In the genomic region with DNA sequence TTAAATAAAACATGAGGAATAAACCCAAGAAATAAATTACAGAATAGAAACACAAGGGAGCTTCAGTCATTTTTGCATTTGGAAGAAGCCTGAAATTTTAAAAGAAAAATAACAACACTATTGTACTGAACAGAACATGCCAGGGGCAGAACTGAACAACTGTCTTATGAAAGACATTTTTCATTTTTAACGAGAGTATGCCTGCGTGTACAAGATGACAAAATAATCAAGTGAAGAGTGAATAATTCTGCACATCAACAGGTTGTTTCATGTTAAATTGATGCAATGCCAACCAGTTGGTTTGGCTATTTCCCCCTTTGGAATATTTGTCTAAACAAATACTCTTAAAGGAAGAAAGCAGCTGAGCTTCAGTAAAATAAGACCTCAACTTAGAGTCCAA, we compare ENCODE assay signal across 20 cellular contexts.
DNase-seq lines count a peak whose midpoint lies in the region; ATAC-seq, FAIRE-seq and TF ChIP-seq lines count a peak whose summit lies in the region.
"Had no signal": no experiment of that assay in that cellular context is flagged by ENCODE, and none has a peak within 500 bp of the region (broad histone marks: within the 10 kb centered on the region; RNA-seq: fewer than 3 reads in every experiment).

No MANE protein-coding gene starts in this region.

- H3K36me3 Mint-ChIP-seq in activated naive CD4-positive, alpha-beta T cell treated with anti-CD3 and anti-CD28 coated beads, Interleukin-2, amount 50 U/mL, for 72 hours = peaks cover 0 to 15% of the 10 kb centered on the region in 2 donors
- H3K36me3 Mint-ChIP-seq: CD14-positive monocyte had no signal

- no peaks in the 10 kb centered on the region for H3K9me3 Mint-ChIP-seq in activated naive CD4-positive, alpha-beta T cell treated with anti-CD3 and anti-CD28 coated beads, Interleukin-2, amount 50 U/mL, for 72 hours

- H3K36me3 ChIP-seq in bronchial epithelial cell (ENCODE audit: control insufficient read depth, insufficient read depth, low read length) (no peaks in the 10 kb centered on the region), suprapubic skin (no peaks in the 10 kb centered on the region)
- H3K36me3 ChIP-seq: BLaER1, HAP-1 had no signal

- no peak for FAIRE-seq in bronchial epithelial cell (lab: Jason Lieb, UNC)
- FAIRE-seq: A549, GM12892, GM18507, HepG2 had no signal

- DNase-seq in SK-MEL-5 (ENCODE audit: low read depth, low spot score) (peak; percentile 58), bronchial epithelial cell (ENCODE audit: low read depth) (peak; percentile 85), foreskin keratinocyte (peak; percentile 54 to 68), suprapubic skin (ENCODE audit: low spot score in 2 of 2) (no peak), foreskin fibroblast (no peak), hippocampal formation (lab: John Stamatoyannopoulos, UW) (no peak)
- DNase-seq in activated naive CD4-positive, alpha-beta T cell treated with anti-CD3 and anti-CD28 coated beads, Interleukin-2, amount 50 U/mL, for 72 hours (ENCODE audit: low spot score in 2 of 2) = no peak
- DNase-seq: CD4-positive, alpha-beta memory T cell; DMS153; DMS79; GDM1; GM23248 had no signal

- TF ChIP-seq CTCF in bronchial epithelial cell (IDR thresholded peaks at IDR 0.05; ENCODE audit: insufficient read depth, low read length, severe bottlenecking) (no peak), foreskin keratinocyte (conservative IDR thresholded peaks at IDR 0.05) (no peak), suprapubic skin (IDR thresholded peaks at IDR 0.05) (no peak), foreskin fibroblast (IDR thresholded peaks at IDR 0.05; ENCODE audit: low read depth, low read length) (no peak)

- no peak for TF ChIP-seq POLR2A in suprapubic skin (IDR thresholded peaks at IDR 0.05)

- WGBS in suprapubic skin = 40% methylated on average over 2 of the region's 2 CpGs

- H3K9me3 ChIP-seq in suprapubic skin = no peaks in the 10 kb centered on the region
- H3K9me3 ChIP-seq: A549, BLaER1, HAP-1 had no signal

- H3K4me1 ChIP-seq in foreskin keratinocyte (peaks cover 5% of the 10 kb centered on the region), suprapubic skin (peaks cover 14% of the 10 kb centered on the region)
- H3K4me1 ChIP-seq: A549, BLaER1, HAP-1 had no signal

- ATAC-seq in foreskin keratinocyte = no peak
- ATAC-seq in activated naive CD4-positive, alpha-beta T cell treated with anti-CD3 and anti-CD28 coated beads, Interleukin-2, amount 50 U/mL, for 72 hours = no peak
- ATAC-seq: A549, HepG2 had no signal

- H3K27ac ChIP-seq in foreskin keratinocyte (no peak overlapping the region), suprapubic skin (peak overlapping the region; percentile 55)
- H3K27ac ChIP-seq: 22Rv1, A549, BLaER1, GM23248 had no signal

- no peak for TF ChIP-seq EP300 in suprapubic skin (IDR thresholded peaks at IDR 0.05)

- no peak overlapping the region for H3K27ac Mint-ChIP-seq in activated naive CD4-positive, alpha-beta T cell treated with anti-CD3 and anti-CD28 coated beads, Interleukin-2, amount 50 U/mL, for 72 hours
- H3K27ac Mint-ChIP-seq: CD14-positive monocyte; CD4-positive, alpha-beta memory T cell had no signal

- H3K4me3 ChIP-seq in bronchial epithelial cell (ENCODE audit: low read depth, low read length) (no peak overlapping the region), suprapubic skin (no peak overlapping the region), foreskin fibroblast (ENCODE audit: low read depth in 1 of 2, low read length in 2 of 2) (no peak overlapping the region)
- H3K4me3 ChIP-seq: A549, BLaER1, GM23248, HAP-1 had no signal

- in situ Hi-C loops in SK-MEL-5 (cut with HindIII; ENCODE audit: low pct_unique_long_range_greater_than_20kb, low sequenced_read_pairs) = no loop called here

- no peaks in the 10 kb centered on the region for H3K27me3 ChIP-seq in bronchial epithelial cell (ENCODE audit: control insufficient read depth, insufficient read depth, low read length)
- H3K27me3 ChIP-seq in foreskin keratinocyte = no peaks in the 10 kb centered on the region
- H3K27me3 ChIP-seq in suprapubic skin = no peaks in the 10 kb centered on the region
- H3K27me3 ChIP-seq: BLaER1 had no signal

Comparison
In these comparisons a context has a peak if more than half of its experiments do, and no peak if none do; other contexts are left out.
1. DNase-seq: peak in SK-MEL-5 (single experiment), bronchial epithelial cell (single experiment) and foreskin keratinocyte (2 of 2); none in suprapubic skin (0 of 2), foreskin fibroblast (0 of 2), activated naive CD4-positive, alpha-beta T cell treated with anti-CD3 and anti-CD28 coated beads, Interleukin-2, amount 50 U/mL, for 72 hours (0 of 2) and hippocampal formation (0 of 2).